Comparison of ENCODE assay signal across 8 cellular contexts in genomic region chr13:28324181-28324789, GRCh38.
DNase-seq lines count a peak whose midpoint lies in the region; ATAC-seq and TF ChIP-seq lines count a peak whose summit lies in the region.

No MANE protein-coding gene starts in this region.

- DNase-seq in AG08395 (ENCODE audit: low spot score) (peak; percentile 72), LoVo (ENCODE audit: low spot score) (peak; percentile 66), T-helper 1 cell (peak in 3 of 5 donors; percentile 9 to 46 (median 26)), ascending aorta (ENCODE audit: low spot score in 2 of 2) (peak in 1 of 2 donors; percentile 72), hepatocyte (ENCODE audit: low spot score) (peak; percentile 78)
- DNase-seq in stimulated activated CD4-positive, alpha-beta T cell treated with anti-CD3 and anti-CD28 coated beads, Interleukin-12 subunit alpha, Interleukin-12 subunit beta, amount 100 ng/mL, for 24 hours (ENCODE audit: low read depth in 2 of 2) = peak; percentile 5 to 36

- H3K4me1 ChIP-seq in ascending aorta (peaks cover 0 to 4% of the 10 kb centered on the region in 2 donors), hepatocyte (ENCODE audit: insufficient read depth) (peaks cover 17% of the 10 kb centered on the region)

- intact Hi-C loops in ascending aorta (cut with DNase I) = loop anchor here (5.0 kb wide), 2 partner anchors 313 to 473 kb away; no protein-coding TSS in a partner anchor

- peak; percentile 40 to 71 (median 48) for TF ChIP-seq CTCF in ascending aorta (IDR thresholded peaks at IDR 0.05)
- TF ChIP-seq CTCF in hepatocyte (IDR thresholded peaks at IDR 0.05; ENCODE audit: poor library complexity) = peak; percentile 79

- no peak overlapping the region for H3K4me2 ChIP-seq in hepatocyte

- no peaks in the 10 kb centered on the region for H4K20me1 ChIP-seq in hepatocyte (ENCODE audit: insufficient read depth, poor library complexity, severe bottlenecking)

- 46% methylated on average over 4 of the region's 4 CpGs for WGBS in hepatocyte (ENCODE audit: low lambda C conversion rate, missing lambda C conversion rate)

- peak; percentile 74 for ATAC-seq in GM18498 (IDR thresholded peaks at IDR 0.05; ENCODE audit: unreplicated experiment)
- ATAC-seq in HG02973 (IDR thresholded peaks at IDR 0.05; ENCODE audit: unreplicated experiment) = no peak

- no peaks in the 10 kb centered on the region for H3K79me2 ChIP-seq in hepatocyte

- no peak overlapping the region for H2AFZ ChIP-seq in hepatocyte

- H3K27ac ChIP-seq in ascending aorta (no peak overlapping the region), hepatocyte (no peak overlapping the region)

- H3K4me3 ChIP-seq in ascending aorta (no peak overlapping the region), hepatocyte (no peak overlapping the region)

- no peaks in the 10 kb centered on the region for H3K36me3 ChIP-seq in ascending aorta
- no peaks in the 10 kb centered on the region for H3K36me3 ChIP-seq in hepatocyte (replicated peaks; ENCODE audit: insufficient read depth, low read depth)

- H3K27me3 ChIP-seq in ascending aorta (no peaks in the 10 kb centered on the region), hepatocyte (no peaks in the 10 kb centered on the region)

- no peaks in the 10 kb centered on the region for H3K9me3 ChIP-seq in ascending aorta
- H3K9me3 ChIP-seq in hepatocyte (ENCODE audit: low read depth) = no peaks in the 10 kb centered on the region

- H3K9me2 ChIP-seq in hepatocyte (replicated peaks; ENCODE audit: insufficient read depth) = no peaks in the 10 kb centered on the region
